ENCODE assay signal across 7 cellular contexts in the genomic region with DNA sequence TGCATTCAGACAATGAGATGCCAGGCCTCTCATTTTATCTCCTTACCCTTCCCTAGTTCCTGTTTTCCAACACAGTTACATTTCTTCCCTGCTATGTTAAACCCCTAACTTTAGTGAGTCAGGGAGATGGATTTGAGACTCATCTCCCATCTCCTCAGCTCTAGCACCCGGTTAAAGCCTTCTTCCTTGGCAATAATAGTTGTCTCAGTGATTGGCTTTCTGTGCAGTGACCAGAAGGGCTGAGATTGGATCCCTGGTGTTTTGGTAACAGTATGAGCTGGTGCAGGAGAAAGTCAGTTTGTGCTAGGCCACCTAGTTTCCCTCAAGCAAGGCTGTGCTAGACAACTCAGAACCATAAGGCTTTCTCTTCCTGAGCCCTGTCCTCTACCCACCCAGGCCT.
"Had no signal": no experiment of that assay in that cellular context is flagged by ENCODE, and none has a peak within 500 bp of the region (broad histone marks: within the 10 kb centered on the region; RNA-seq: fewer than 3 reads in every experiment).

No MANE protein-coding gene starts in this region.

- FAIRE-seq: G401.6, GM12891, GM12892, GM18507, GM19239 had no signal

- DNase-seq: GDM1, GF-D8 had no signal
